In genomic region chr3:89467886-89468479, GRCh38 we compare ENCODE assay signal across 1 cellular context.
TF ChIP-seq lines count a peak whose summit lies in the region.

No MANE protein-coding gene starts in this region.

TF ChIP-seq in WTC11, 78 proteins besides CTCF, POLR2A, EP300 and RAD21 (continued from another document):
- no peak for TF ChIP-seq NR1H2 (CRISPR knock-in tag; IDR thresholded peaks at IDR 0.05)
- TF ChIP-seq ATF2 (CRISPR knock-in tag; IDR thresholded peaks at IDR 0.05; ENCODE audit: borderline replicate concordance, low read depth): no peak
- no peak for TF ChIP-seq ZNF396 (CRISPR knock-in tag; IDR thresholded peaks at IDR 0.05; ENCODE audit: borderline replicate concordance)
- TF ChIP-seq TCF7 (CRISPR knock-in tag; IDR thresholded peaks at IDR 0.05; ENCODE audit: low read depth): no peak
- no peak for TF ChIP-seq CBFB (CRISPR knock-in tag; IDR thresholded peaks at IDR 0.05; ENCODE audit: low read depth)
- no peak for TF ChIP-seq IRF2 (CRISPR knock-in tag; IDR thresholded peaks at IDR 0.05; ENCODE audit: borderline replicate concordance, low read depth)
- no peak for TF ChIP-seq ZNF423 (CRISPR knock-in tag; IDR thresholded peaks at IDR 0.05)
- TF ChIP-seq FOXP4 (CRISPR knock-in tag; IDR thresholded peaks at IDR 0.05): no peak
